Comparison of ENCODE assay signal across 11 cellular contexts in the genomic region with DNA sequence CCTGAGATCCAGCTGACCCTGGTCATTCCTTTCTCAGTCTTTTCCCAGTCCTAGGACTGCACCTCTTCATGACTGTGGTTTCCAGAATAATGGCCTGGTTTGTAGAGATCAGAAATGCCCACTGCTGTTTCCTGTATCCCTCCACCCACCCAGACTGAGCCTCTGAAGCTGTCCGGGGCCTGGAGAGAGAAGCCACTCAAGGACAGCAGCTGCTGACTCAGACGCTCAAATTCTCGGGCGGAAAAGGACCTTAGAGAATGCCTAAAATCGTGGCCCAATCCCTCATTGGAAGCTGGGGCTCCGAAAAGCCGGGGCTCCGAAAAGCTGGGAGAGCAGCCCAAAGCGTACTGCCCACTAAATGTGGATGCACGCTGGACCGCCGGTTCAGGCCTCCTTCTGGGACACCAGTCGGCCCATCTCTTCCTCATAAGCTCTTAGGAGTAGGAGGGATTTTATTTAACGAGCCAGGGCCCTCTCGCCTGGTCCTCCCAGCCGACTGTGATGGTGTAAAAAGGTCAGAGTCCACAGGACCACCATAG. TPM values are rescaled to one million over a fixed set of nuclear protein-coding genes. Genes with fewer than 3 reads are reported as not detected.
DNase-seq lines count a peak whose midpoint lies in the region; ATAC-seq and TF ChIP-seq lines count a peak whose summit lies in the region.
"Had no signal": no experiment of that assay in that cellular context is flagged by ENCODE, and none has a peak within 500 bp of the region (broad histone marks: within the 10 kb centered on the region; RNA-seq: fewer than 3 reads in every experiment).

No MANE protein-coding gene starts in this region.

- H3K27me3 ChIP-seq in heart right ventricle (no peaks in the 10 kb centered on the region), layer of hippocampus (ENCODE audit: control insufficient read depth, insufficient read depth, low read length) (no peaks in the 10 kb centered on the region)
- H3K27me3 ChIP-seq: thyroid gland had no signal

- DNase-seq in heart right ventricle = no peak
- DNase-seq in left ventricle myocardium superior = no peak
- no peak for DNase-seq in T-cell
- DNase-seq in ureter (ENCODE audit: low spot score) = peak; percentile 44

- H3K4me3 Mint-ChIP-seq in T-cell = peak overlapping the region in 2 of 3 donors; percentile 74 to 80

- no peaks in the 10 kb centered on the region for H3K27me3 Mint-ChIP-seq in T-cell

- no peak for ATAC-seq in heart right ventricle
- ATAC-seq in left ventricle myocardium superior = no peak
- no peak for ATAC-seq in T-cell (replicated peaks in 1 of 4)
- ATAC-seq in HG03521 (IDR thresholded peaks at IDR 0.05; ENCODE audit: unreplicated experiment) = no peak
- no peak for ATAC-seq in GM18517 (IDR thresholded peaks at IDR 0.05; ENCODE audit: unreplicated experiment)
- no peak for ATAC-seq in HG02759 (IDR thresholded peaks at IDR 0.05; ENCODE audit: unreplicated experiment)

- 51 to 61% methylated on average over 16 of the region's 16 CpGs for WGBS in heart right ventricle, 2 donors

- TF ChIP-seq CTCF in heart right ventricle (IDR thresholded peaks at IDR 0.05) = no peak

- no peaks in the 10 kb centered on the region for H3K9me3 ChIP-seq in heart right ventricle
- H3K9me3 ChIP-seq: thyroid gland had no signal

- H3K4me3 ChIP-seq in heart right ventricle = peak overlapping the region in 6 of 10 donors; percentile 14 to 39 (median 28)
- H3K4me3 ChIP-seq: thyroid gland had no signal

- H3K36me3 Mint-ChIP-seq in T-cell = no peaks in the 10 kb centered on the region

- POLR2A ChIA-PET in T-cell (lab: Charles Lee) = interaction anchor here (0.5 to 1.2 kb wide), 5 partner anchors 22 to 254 kb away, joined by 3 read pairs; no protein-coding TSS in a partner anchor

- peak overlapping the region in 1 of 2 donors; percentile 88 for H3K27ac Mint-ChIP-seq in T-cell

- peaks cover 30 to 33% (median 31%) of the 10 kb centered on the region in 3 donors for H3K4me1 Mint-ChIP-seq in T-cell

- H3K27ac ChIP-seq in heart right ventricle (peak overlapping the region in 4 of 10 donors; percentile 3 to 80 (median 69)), layer of hippocampus (ENCODE audit: low read depth, low read length) (peak overlapping the region; percentile 27)
- H3K27ac ChIP-seq: thyroid gland had no signal

- no peaks in the 10 kb centered on the region for H3K36me3 ChIP-seq in heart right ventricle
- H3K36me3 ChIP-seq: thyroid gland had no signal

- H3K4me1 ChIP-seq in heart right ventricle = peaks cover 9 to 57% (median 34%) of the 10 kb centered on the region in 9 donors

- CTCF ChIA-PET in T-cell (lab: Charles Lee) = interaction anchor here (0.5 to 9.4 kb wide), 35 partner anchors 7 to 437 kb away, joined by 3 to 375 read pairs (median 8); a partner anchor contains a TSS

- intact Hi-C loops in heart right ventricle (cut with DNase I) (loop anchor here (1.0 to 10.0 kb wide), 12 partner anchors 34 to 270 kb away; a partner anchor contains a TSS), left ventricle myocardium superior (cut with micrococcal nuclease) (loop anchor here (5.0 kb wide), 1 partner anchor 40 kb away; a partner anchor contains a TSS)

- H3K9me3 Mint-ChIP-seq in T-cell = no peaks in the 10 kb centered on the region

RNA-seq across cellular contexts. Expression of a gene that starts 7.8 kb away (rescaled TPM):
- total RNA-seq in heart right ventricle = 1 to 10 TPM in 1 of 10 donors, under 1 TPM in 7, not detected in 2; 0.11 to 1.0 (median 0.31) TPM
- not detected for polyA plus RNA-seq in heart right ventricle
- 0.07 TPM for total RNA-seq in left ventricle myocardium superior
- total RNA-seq in T-cell = under 1 TPM; 0.16 to 0.75 (median 0.39) TPM
- not detected for total RNA-seq in ureter
- total RNA-seq: glomerular endothelial cell, GM23248 had no signal
- polyA plus RNA-seq: GM23248 had no signal

RNA-seq across cellular contexts. Expression of a gene that starts 16.5 kb away (rescaled TPM):
- total RNA-seq in heart right ventricle (1 to 10 TPM; 2.1 to 3.6 (median 2.8) TPM), left ventricle myocardium superior (2.2 TPM), T-cell (1 to 10 TPM; 5.4 to 7.2 (median 6.5) TPM), ureter (6.6 TPM)
- polyA plus RNA-seq in heart right ventricle = 1 to 10 TPM; 1.6 to 2.2 TPM

RNA-seq across cellular contexts. Expression of a gene that starts 22.4 kb away (rescaled TPM):
- total RNA-seq in heart right ventricle (10 to 100 TPM; 11.9 to 16.6 (median 14.7) TPM), left ventricle myocardium superior (18.4 TPM), T-cell (10 to 100 TPM; 13.2 to 28.2 (median 21.5) TPM), ureter (6.0 TPM)
- 1 to 10 TPM; 2.8 to 4.0 TPM for polyA plus RNA-seq in heart right ventricle

RNA-seq across cellular contexts. Expression of a gene that starts 38.0 kb away (rescaled TPM):
- total RNA-seq in heart right ventricle = 1 to 10 TPM; 3.3 to 7.6 (median 4.5) TPM
- polyA plus RNA-seq in heart right ventricle = 1 to 10 TPM; 3.0 to 3.6 TPM
- total RNA-seq in left ventricle myocardium superior = 4.3 TPM
- total RNA-seq in T-cell = 10 to 100 TPM; 23.6 to 42.6 (median 39.5) TPM
- total RNA-seq in ureter = 10.5 TPM

RNA-seq across cellular contexts. Expression of a gene that starts 48.2 kb away (rescaled TPM):
- total RNA-seq in heart right ventricle = 1 to 10 TPM; 1.8 to 3.0 (median 2.5) TPM
- polyA plus RNA-seq in heart right ventricle = 10 to 100 TPM in 1 of 2 donors, 1 to 10 TPM in 1; 3.2 to 11.4 TPM
- total RNA-seq in left ventricle myocardium superior = 3.4 TPM
- 10 to 100 TPM in 4 of 5 donors, 1 to 10 TPM in 1; 9.7 to 13.2 (median 12.5) TPM for total RNA-seq in T-cell
- 6.0 TPM for total RNA-seq in ureter
